ENCODE assay signal across 22 cellular contexts in genomic region chr7:157865351-157866165, GRCh38.
"Had no signal": no experiment of that assay in that cellular context is flagged by ENCODE, and none has a peak within 500 bp of the region (broad histone marks: within the 10 kb centered on the region; RNA-seq: fewer than 3 reads in every experiment).

No MANE protein-coding gene starts in this region.

- H3K27me3 ChIP-seq: gastrocnemius medialis, suprapubic skin, tibial artery had no signal

- H3K4me1 Mint-ChIP-seq: central memory CD8-positive, alpha-beta T cell; immature natural killer cell had no signal

- H3K9me3 ChIP-seq: gastrocnemius medialis, suprapubic skin had no signal

- H3K4me3 ChIP-seq: gastrocnemius medialis, suprapubic skin, tibial artery had no signal

- ATAC-seq: activated CD4-positive, alpha-beta T cell treated with anti-CD3 and anti-CD28 coated beads for 36 hours; activated CD8-positive, alpha-beta T cell treated with anti-CD3 and anti-CD28 coated beads, Interleukin-2, amount 10 ng/mL, durations not matched to agents 7 days and 5 days; activated T-cell treated with anti-CD3 and anti-CD28 coated beads, Interleukin-2, amount 50 U/mL, for 72 hours; gastrocnemius medialis; left colon; right cardiac atrium had no signal

- H3K27me3 Mint-ChIP-seq: activated CD4-positive, alpha-beta T cell treated with anti-CD3 and anti-CD28 coated beads for 36 hours; activated naive CD8-positive, alpha-beta T cell had no signal

- H3K9me3 Mint-ChIP-seq: activated T-cell treated with anti-CD3 and anti-CD28 coated beads, Interleukin-2, amount 50 U/mL, for 72 hours; central memory CD8-positive, alpha-beta T cell had no signal

- H3K4me3 Mint-ChIP-seq: activated CD4-positive, alpha-beta T cell treated with anti-CD3 and anti-CD28 coated beads for 36 hours; activated CD8-positive, alpha-beta T cell treated with anti-CD3 and anti-CD28 coated beads, Interleukin-2, amount 10 ng/mL, durations not matched to agents 7 days and 5 days; activated naive CD8-positive, alpha-beta T cell; activated T-cell treated with anti-CD3 and anti-CD28 coated beads, Interleukin-2, amount 50 U/mL, for 72 hours; central memory CD8-positive, alpha-beta T cell; immature natural killer cell; nephron had no signal

- DNase-seq: activated CD4-positive, alpha-beta T cell treated with anti-CD3 and anti-CD28 coated beads for 36 hours; activated CD4-positive, CD25-positive, alpha-beta regulatory T cell; activated CD8-positive, alpha-beta T cell treated with anti-CD3 and anti-CD28 coated beads, Interleukin-2, amount 10 ng/mL, durations not matched to agents 7 days and 5 days; activated naive CD4-positive, alpha-beta T cell treated with Interleukin-2 at 50 U/mL for 16 hours; activated T-cell treated with anti-CD3 and anti-CD28 coated beads for 4 hours; activated T-cell treated with anti-CD3 and anti-CD28 coated beads, Interleukin-2, amount 50 U/mL, for 72 hours; anterior cingulate cortex; effector CD8-positive, alpha-beta T cell; erythroblast; gastrocnemius medialis; hippocampal formation; immature natural killer cell; left colon; mammary epithelial cell; occipital lobe; right cardiac atrium; stimulated activated naive CD4-positive, alpha-beta T cell; tibial artery had no signal

- H3K27ac ChIP-seq: gastrocnemius medialis, suprapubic skin, tibial artery had no signal

- H3K36me3 Mint-ChIP-seq: immature natural killer cell had no signal

- H3K36me3 ChIP-seq: gastrocnemius medialis, suprapubic skin, tibial artery had no signal

- H3K27ac Mint-ChIP-seq: activated CD4-positive, alpha-beta T cell treated with anti-CD3 and anti-CD28 coated beads for 36 hours; activated CD8-positive, alpha-beta T cell treated with anti-CD3 and anti-CD28 coated beads, Interleukin-2, amount 10 ng/mL, durations not matched to agents 7 days and 5 days; activated naive CD8-positive, alpha-beta T cell; activated T-cell treated with anti-CD3 and anti-CD28 coated beads, Interleukin-2, amount 50 U/mL, for 72 hours; nephron had no signal

- H3K4me1 ChIP-seq: gastrocnemius medialis, suprapubic skin, tibial artery had no signal
